Comparison of ENCODE assay signal across 13 cellular contexts in genomic region chr1:175129644-175129996, GRCh38.
DNase-seq lines count a peak whose midpoint lies in the region; ATAC-seq and TF ChIP-seq lines count a peak whose summit lies in the region.
"Had no signal": no experiment of that assay in that cellular context is flagged by ENCODE, and none has a peak within 500 bp of the region (broad histone marks: within the 10 kb centered on the region; RNA-seq: fewer than 3 reads in every experiment).

No MANE protein-coding gene starts in this region.

- H3K27me3 ChIP-seq in endodermal cell (ENCODE audit: control insufficient read depth, insufficient read depth, low read length, poor library complexity, severe bottlenecking) (no peaks in the 10 kb centered on the region), muscle layer of colon (ENCODE audit: control insufficient read depth in 1 of 2, insufficient read depth in 2 of 2, low read length in 2 of 2) (no peaks in the 10 kb centered on the region), transverse colon (no peaks in the 10 kb centered on the region)
- H3K27me3 ChIP-seq in naive thymus-derived CD4-positive, alpha-beta T cell (ENCODE audit: control insufficient read depth in 2 of 2, insufficient read depth in 2 of 2, low read length in 2 of 2) = no peaks in the 10 kb centered on the region

- H3K36me3 ChIP-seq in endodermal cell (ENCODE audit: control insufficient read depth, insufficient read depth, low read length) = no peaks in the 10 kb centered on the region
- H3K36me3 ChIP-seq in muscle layer of colon (ENCODE audit: insufficient read depth, low read length) = no peaks in the 10 kb centered on the region
- no peaks in the 10 kb centered on the region for H3K36me3 ChIP-seq in transverse colon
- H3K36me3 ChIP-seq in naive thymus-derived CD4-positive, alpha-beta T cell (ENCODE audit: control insufficient read depth in 2 of 3, insufficient read depth in 3 of 3, low read length in 3 of 3) = no peaks in the 10 kb centered on the region

- H3K9me3 ChIP-seq in endodermal cell (ENCODE audit: control insufficient read depth, low read length) (no peaks in the 10 kb centered on the region), muscle layer of colon (ENCODE audit: low read length) (no peaks in the 10 kb centered on the region), transverse colon (no peaks in the 10 kb centered on the region), T-helper 17 cell (ENCODE audit: control insufficient read depth, low read length, poor library complexity, severe bottlenecking) (no peaks in the 10 kb centered on the region)
- no peaks in the 10 kb centered on the region for H3K9me3 ChIP-seq in naive thymus-derived CD4-positive, alpha-beta T cell (ENCODE audit: control insufficient read depth in 2 of 3, low read length in 3 of 3)

- H3K4me1 ChIP-seq in endodermal cell (ENCODE audit: control insufficient read depth, insufficient read depth, low read length) (peaks cover 14% of the 10 kb centered on the region), muscle layer of colon (ENCODE audit: insufficient read depth, low read length) (peaks cover 56% of the 10 kb centered on the region), transverse colon (peaks cover 7 to 51% (median 17%) of the 10 kb centered on the region in 4 donors)
- H3K4me1 ChIP-seq in naive thymus-derived CD4-positive, alpha-beta T cell (ENCODE audit: control insufficient read depth in 2 of 2, insufficient read depth in 2 of 2, low read length in 2 of 2) = no peaks in the 10 kb centered on the region

- H3K4me3 Mint-ChIP-seq in endodermal cell = no peak overlapping the region
- H3K4me3 Mint-ChIP-seq in naive thymus-derived CD4-positive, alpha-beta T cell = no peak overlapping the region
- H3K4me3 Mint-ChIP-seq in T-helper 17 cell = no peak overlapping the region

- DNase-seq in NCI-H1436 treated with DMSO at 0.1 percent for 48 hours (lab: John Stamatoyannopoulos, UW) (peak; percentile 29), NCI-H1436 (lab: John Stamatoyannopoulos, UW) (no peak), endodermal cell (no peak), transverse colon (no peak), NCI-H748 treated with DMSO at 0.1 percent for 48 hours (lab: John Stamatoyannopoulos, UW) (no peak), T-helper 17 cell (no peak)
- no peak for DNase-seq in naive thymus-derived CD4-positive, alpha-beta T cell
- DNase-seq: activated CD4-positive, alpha-beta T cell treated with anti-CD3 and anti-CD28 coated beads for 48 hours; activated T-cell treated with anti-CD3 and anti-CD28 coated beads, Interleukin-2, amount 50 U/mL, for 48 hours; midbrain; NCI-H1092 treated with DMSO at 0.1 percent for 48 hours; stimulated activated naive CD4-positive, alpha-beta T cell had no signal

- no peak for TF ChIP-seq EP300 in transverse colon (IDR thresholded peaks at IDR 0.05; ENCODE audit: low read depth)

- no peak overlapping the region for H3K9ac ChIP-seq in endodermal cell (ENCODE audit: extremely low read depth, low read length, poor library complexity, severe bottlenecking)
- no peak overlapping the region for H3K9ac ChIP-seq in muscle layer of colon (ENCODE audit: low read length)

- TF ChIP-seq POLR2A in transverse colon (IDR thresholded peaks at IDR 0.05) = no peak

- no peak for ATAC-seq in naive thymus-derived CD4-positive, alpha-beta T cell
- no peak for ATAC-seq in T-helper 17 cell

- H3K27ac Mint-ChIP-seq in endodermal cell (peak overlapping the region; percentile 50), T-helper 17 cell (no peak overlapping the region)
- no peak overlapping the region for H3K27ac Mint-ChIP-seq in naive thymus-derived CD4-positive, alpha-beta T cell

- H3K36me3 Mint-ChIP-seq in endodermal cell (ENCODE audit: low read depth) = no peaks in the 10 kb centered on the region
- peaks cover 0 to 2% (median 0%) of the 10 kb centered on the region in 5 donors for H3K36me3 Mint-ChIP-seq in naive thymus-derived CD4-positive, alpha-beta T cell
- H3K36me3 Mint-ChIP-seq in T-helper 17 cell (ENCODE audit: low read depth) = no peaks in the 10 kb centered on the region

- H3K27me3 Mint-ChIP-seq in endodermal cell (ENCODE audit: insufficient read depth) (no peaks in the 10 kb centered on the region), T-helper 17 cell (peaks cover 20% of the 10 kb centered on the region)
- H3K27me3 Mint-ChIP-seq in naive thymus-derived CD4-positive, alpha-beta T cell = peaks cover 3 to 7% (median 5%) of the 10 kb centered on the region in 5 donors

- peaks cover 15% of the 10 kb centered on the region for H3K4me1 Mint-ChIP-seq in endodermal cell
- peaks cover 0 to 5% (median 0%) of the 10 kb centered on the region in 7 donors for H3K4me1 Mint-ChIP-seq in naive thymus-derived CD4-positive, alpha-beta T cell
- peaks cover 3% of the 10 kb centered on the region for H3K4me1 Mint-ChIP-seq in T-helper 17 cell

- POLR2A ChIA-PET in naive thymus-derived CD4-positive, alpha-beta T cell (lab: Charles Lee) = no interaction called here

- H3K27ac ChIP-seq in endodermal cell (ENCODE audit: low read depth, low read length) = peak overlapping the region; percentile 54
- H3K27ac ChIP-seq in muscle layer of colon (ENCODE audit: low read depth, low read length) = peak overlapping the region; percentile 47
- peak overlapping the region; percentile 40 to 71 (median 64) for H3K27ac ChIP-seq in transverse colon
- H3K27ac ChIP-seq in naive thymus-derived CD4-positive, alpha-beta T cell (ENCODE audit: low read depth, low read length) = no peak overlapping the region

- CTCF ChIA-PET in naive thymus-derived CD4-positive, alpha-beta T cell (lab: Charles Lee) = interaction anchor here (1.9 kb wide), 1 partner anchor 100 kb away, joined by 12 read pairs; no protein-coding TSS in a partner anchor

- no peaks in the 10 kb centered on the region for H3K9me3 Mint-ChIP-seq in endodermal cell
- H3K9me3 Mint-ChIP-seq in naive thymus-derived CD4-positive, alpha-beta T cell = no peaks in the 10 kb centered on the region

- TF ChIP-seq CTCF in endodermal cell (conservative IDR thresholded peaks at IDR 0.05) (no peak), transverse colon (IDR thresholded peaks at IDR 0.05) (no peak)

- intact Hi-C loops in transverse colon (cut with DNase I; ENCODE audit: low total_unique reads) = loop anchor here (10.0 kb wide), 1 partner anchor 95 kb away; no protein-coding TSS in a partner anchor
- intact Hi-C loops in naive thymus-derived CD4-positive, alpha-beta T cell (cut with micrococcal nuclease) = no loop called here

- H3K4me3 ChIP-seq in endodermal cell (ENCODE audit: low read length) = no peak overlapping the region
- no peak overlapping the region for H3K4me3 ChIP-seq in muscle layer of colon (ENCODE audit: low read depth in 1 of 2, low read length in 2 of 2)
- no peak overlapping the region for H3K4me3 ChIP-seq in transverse colon
- no peak overlapping the region for H3K4me3 ChIP-seq in naive thymus-derived CD4-positive, alpha-beta T cell (ENCODE audit: low read length)

- WGBS in endodermal cell (ENCODE audit: insufficient coverage in 1 of 2, insufficient read length in 1 of 2), 2 experiments = 89 to 94% methylated on average over 2 of the region's 2 CpGs
- 71 to 84% methylated on average over 1 to 2 of the region's 2 CpGs for WGBS in transverse colon (ENCODE audit: low coverage in 1 of 2), 2 donors

- in situ Hi-C loops in transverse colon (cut with MboI; ENCODE audit: low pct_ligation_motif_present in 1 of 4, low pct_unique_long_range_greater_than_20kb in 1 of 4, low sequenced_read_pairs in 3 of 4) = loop anchor here in 3 of 4 donors (10.0 to 25.0 kb wide), 3 partner anchors 92 to 367 kb away; no protein-coding TSS in a partner anchor
